In genomic region chr22:44139773-44140172, GRCh38 we compare ENCODE assay signal across 18 cellular contexts. TPM values are rescaled to one million over a fixed set of nuclear protein-coding genes. Genes with fewer than 3 reads are reported as not detected.
"Had no signal": no experiment of that assay in that cellular context is flagged by ENCODE, and none has a peak within 500 bp of the region (broad histone marks: within the 10 kb centered on the region; RNA-seq: fewer than 3 reads in every experiment).

No MANE protein-coding gene starts in this region.

- H3K9me3 ChIP-seq: right lobe of liver had no signal

- H3K4me3 ChIP-seq: coronary artery, mucosa of descending colon, right lobe of liver, tibial artery had no signal

- H3K36me3 ChIP-seq: right lobe of liver had no signal

- ATAC-seq: activated T-helper 17 cell treated with anti-CD3 and anti-CD28 coated beads, Interleukin-2, amount 50 U/mL, for 72 hours; mucosa of descending colon; naive thymus-derived CD8-positive, alpha-beta T cell; stimulated activated effector memory CD8-positive, alpha-beta T cell treated with anti-CD3 and anti-CD28 coated beads, Interleukin-12 subunit alpha, Interleukin-12 subunit beta, amount 100 ng/mL, for 72 hours; T-helper 17 cell had no signal

- H3K27me3 ChIP-seq: right lobe of liver, tibial artery had no signal

- H3K4me1 ChIP-seq: right lobe of liver had no signal

- DNase-seq: activated B cell treated with CpG ODN at 0.5 μM for 24 hours; activated CD4-positive, alpha-beta T cell treated with anti-CD3 and anti-CD28 coated beads, Interleukin-2, amount 10 ng/mL, durations not matched to agents 7 days and 5 days; activated naive CD4-positive, alpha-beta T cell treated with anti-CD3 and anti-CD28 coated beads for 36 hours; activated T-cell treated with anti-CD3 and anti-CD28 coated beads for 4 hours; caudate nucleus; effector memory CD4-positive, alpha-beta T cell; hypothalamus; mammary epithelial cell; nucleus accumbens; right lobe of liver; T-helper 17 cell; tibial artery had no signal

- H3K27ac ChIP-seq: coronary artery, right lobe of liver, tibial artery had no signal

RNA-seq across cellular contexts. Expression of gene PARVG, which starts 41.0 kb away (rescaled TPM):
- total RNA-seq: mammary epithelial cell, progenitor cell of endocrine pancreas had no signal
- polyA plus RNA-seq: mammary epithelial cell had no signal
